13 cellular contexts compared by ENCODE assay signal in genomic region chr15:57923311-57923710, GRCh38.
DNase-seq lines count a peak whose midpoint lies in the region; ATAC-seq and TF ChIP-seq lines count a peak whose summit lies in the region.
"Had no signal": no experiment of that assay in that cellular context is flagged by ENCODE, and none has a peak within 500 bp of the region (broad histone marks: within the 10 kb centered on the region; RNA-seq: fewer than 3 reads in every experiment).

No MANE protein-coding gene starts in this region.

- H3F3A ChIP-seq in neural progenitor cell (ENCODE audit: low read depth): no peaks in the 10 kb centered on the region

- POLR2A ChIA-PET in MCF 10A (lab: Yijun Ruan, JAX): interaction anchor here (0.9 to 1.7 kb wide), 4 partner anchors 18 to 216 kb away, joined by 3 to 6 read pairs (median 4); no protein-coding TSS in a partner anchor

- H3K9me2 ChIP-seq in hepatocyte (replicated peaks; ENCODE audit: insufficient read depth): no peaks in the 10 kb centered on the region

- H3K4me3 Mint-ChIP-seq in MCF 10A (ENCODE audit: unreplicated experiment) (no peak overlapping the region), neural progenitor cell (no peak overlapping the region)

- H3K27ac ChIP-seq in mammary epithelial cell (ENCODE audit: insufficient read depth, low read depth, low read length) (no peak overlapping the region), hepatocyte (no peak overlapping the region), neural progenitor cell (no peak overlapping the region)
- H3K27ac ChIP-seq: 22Rv1, KMS-11, SJSA1 had no signal

- H3K79me2 ChIP-seq in mammary epithelial cell (ENCODE audit: insufficient read depth, low read length) (no peaks in the 10 kb centered on the region), hepatocyte (no peaks in the 10 kb centered on the region), neural progenitor cell (ENCODE audit: low read depth) (no peaks in the 10 kb centered on the region)

- no peak for TF ChIP-seq CTCF in MCF 10A (IDR thresholded peaks at IDR 0.05; ENCODE audit: unreplicated experiment)
- TF ChIP-seq CTCF in mammary epithelial cell (conservative IDR thresholded peaks at IDR 0.05 in 1 of 2, IDR thresholded peaks at IDR 0.05 in 1 of 2; ENCODE audit: extremely low read depth in 1 of 2, insufficient read depth in 1 of 2, low read depth in 1 of 2, low read length in 2 of 2): no peak
- TF ChIP-seq CTCF in hepatocyte (IDR thresholded peaks at IDR 0.05; ENCODE audit: poor library complexity): no peak
- no peak for TF ChIP-seq CTCF in neural progenitor cell (IDR thresholded peaks at IDR 0.05)

- no peaks in the 10 kb centered on the region for H3K4me1 ChIP-seq in mammary epithelial cell (ENCODE audit: insufficient read depth, low read length)
- no peaks in the 10 kb centered on the region for H3K4me1 ChIP-seq in hepatocyte (ENCODE audit: insufficient read depth)
- H3K4me1 ChIP-seq in neural progenitor cell: no peaks in the 10 kb centered on the region
- H3K4me1 ChIP-seq: SJSA1 had no signal

- H4K20me1 ChIP-seq in mammary epithelial cell (ENCODE audit: insufficient read depth, low read length): no peaks in the 10 kb centered on the region
- H4K20me1 ChIP-seq in hepatocyte (ENCODE audit: insufficient read depth, poor library complexity, severe bottlenecking): no peaks in the 10 kb centered on the region
- H4K20me1 ChIP-seq in neural progenitor cell (ENCODE audit: low read depth): no peaks in the 10 kb centered on the region

- H3K36me3 ChIP-seq in mammary epithelial cell (ENCODE audit: insufficient read depth, low read length) (no peaks in the 10 kb centered on the region), hepatocyte (replicated peaks; ENCODE audit: insufficient read depth, low read depth) (no peaks in the 10 kb centered on the region), neural progenitor cell (no peaks in the 10 kb centered on the region)
- H3K36me3 ChIP-seq: SJSA1 had no signal

- no peaks in the 10 kb centered on the region for H3K9me3 ChIP-seq in mammary epithelial cell (replicated peaks; ENCODE audit: insufficient read depth, low read length)
- no peaks in the 10 kb centered on the region for H3K9me3 ChIP-seq in hepatocyte (ENCODE audit: low read depth)
- no peaks in the 10 kb centered on the region for H3K9me3 ChIP-seq in neural progenitor cell (ENCODE audit: low read depth)
- H3K9me3 ChIP-seq: SJSA1 had no signal

- dilution Hi-C loops in mammary epithelial cell (cut with HindIII; ENCODE audit: low sequenced_read_pairs): no loop called here

- ATAC-seq in HG03045 (IDR thresholded peaks at IDR 0.05; ENCODE audit: unreplicated experiment) (no peak), GM18868 (IDR thresholded peaks at IDR 0.05; ENCODE audit: unreplicated experiment) (no peak)
- ATAC-seq: activated naive CD4-positive, alpha-beta T cell treated with anti-CD3 and anti-CD28 coated beads, Interleukin-2, amount 50 U/mL, for 72 hours had no signal

- no peak for TF ChIP-seq POLR2A in erythroblast (IDR thresholded peaks at IDR 0.05; ENCODE audit: low read length)

- H3K4me1 Mint-ChIP-seq in MCF 10A (ENCODE audit: insufficient read depth, unreplicated experiment) (peaks cover 34% of the 10 kb centered on the region), neural progenitor cell (no peaks in the 10 kb centered on the region)

- H3K4me3 ChIP-seq in mammary epithelial cell (replicated peaks in 1 of 3; ENCODE audit: insufficient read depth in 1 of 3, low read depth in 2 of 3, low read length in 3 of 3) (no peak overlapping the region), hepatocyte (no peak overlapping the region), neural progenitor cell (no peak overlapping the region)
- H3K4me3 ChIP-seq: SJSA1 had no signal

- H3K4me2 ChIP-seq in mammary epithelial cell (ENCODE audit: insufficient read depth, low read depth, low read length) (no peak overlapping the region), hepatocyte (peak overlapping the region; percentile 19), neural progenitor cell (no peak overlapping the region)
- H3K4me2 ChIP-seq: KMS-11 had no signal

- BruUV-seq in MCF 10A (replicated peaks; lab: Mats Ljungman, UMichigan): TSS peak; percentile 67
- BruUV-seq in mammary epithelial cell (replicated peaks; lab: Mats Ljungman, UMichigan): no TSS peak

- H3K27me3 ChIP-seq in mammary epithelial cell (ENCODE audit: insufficient read depth, low read length): no peaks in the 10 kb centered on the region
- H3K27me3 ChIP-seq in hepatocyte: no peaks in the 10 kb centered on the region
- no peaks in the 10 kb centered on the region for H3K27me3 ChIP-seq in neural progenitor cell
- H3K27me3 ChIP-seq: SJSA1 had no signal

- H3K9me3 Mint-ChIP-seq in MCF 10A (ENCODE audit: unreplicated experiment): no peaks in the 10 kb centered on the region
- H3K9me3 Mint-ChIP-seq in neural progenitor cell: no peaks in the 10 kb centered on the region
- H3K9me3 Mint-ChIP-seq: activated naive CD4-positive, alpha-beta T cell treated with anti-CD3 and anti-CD28 coated beads, Interleukin-2, amount 50 U/mL, for 72 hours had no signal

- H3K9ac ChIP-seq in mammary epithelial cell (ENCODE audit: insufficient read depth, low read length) (no peak overlapping the region), neural progenitor cell (no peak overlapping the region)
- H3K9ac ChIP-seq: KMS-11 had no signal

- DNase-seq in MCF 10A (ENCODE audit: unreplicated experiment) (peak; percentile 47), mammary epithelial cell (no peak), hepatocyte (ENCODE audit: low spot score) (no peak), renal cortical epithelial cell (ENCODE audit: low read depth) (peak; percentile 13), neural progenitor cell (ENCODE audit: low spot score) (no peak), erythroblast (lab: John Stamatoyannopoulos, UW) (no peak)
- DNase-seq: NCI-H1694 treated with DMSO at 0.1 percent for 48 hours had no signal

- H3K36me3 Mint-ChIP-seq in MCF 10A (ENCODE audit: insufficient read depth, unreplicated experiment) (no peaks in the 10 kb centered on the region), neural progenitor cell (no peaks in the 10 kb centered on the region)
- H3K36me3 Mint-ChIP-seq: activated naive CD4-positive, alpha-beta T cell treated with anti-CD3 and anti-CD28 coated beads, Interleukin-2, amount 50 U/mL, for 72 hours had no signal

- H2AFZ ChIP-seq in mammary epithelial cell (ENCODE audit: low read depth, low read length) (no peak overlapping the region), hepatocyte (no peak overlapping the region), neural progenitor cell (replicated peaks) (no peak overlapping the region)

- CTCF ChIA-PET in MCF 10A (lab: Yijun Ruan, JAX): interaction anchor here (0.6 to 2.5 kb wide), 8 partner anchors 14 to 191 kb away, joined by 3 to 11 read pairs (median 4); no protein-coding TSS in a partner anchor
- CTCF ChIA-PET in mammary epithelial cell (lab: Charles Lee; ENCODE audit: low non-redundant PET): no interaction called here

- 53% methylated on average over 1 of the region's 1 CpG for WGBS in mammary epithelial cell (ENCODE audit: low coverage, missing lambda C conversion rate)
- 59% methylated on average over 1 of the region's 1 CpG for WGBS in hepatocyte (ENCODE audit: low lambda C conversion rate, missing lambda C conversion rate)

- H3K27me3 Mint-ChIP-seq in MCF 10A (ENCODE audit: insufficient read depth, unreplicated experiment) (no peaks in the 10 kb centered on the region), neural progenitor cell (ENCODE audit: insufficient read depth, low read depth) (no peaks in the 10 kb centered on the region)

- intact Hi-C loops in MCF 10A (cut with micrococcal nuclease): loop anchor here (5.0 kb wide), 1 partner anchor 56 kb away; no protein-coding TSS in a partner anchor
- intact Hi-C loops in mammary epithelial cell (cut with micrococcal nuclease): no loop called here

- H3K27ac Mint-ChIP-seq in MCF 10A (ENCODE audit: low read depth, unreplicated experiment) (no peak overlapping the region), neural progenitor cell (no peak overlapping the region)
- H3K27ac Mint-ChIP-seq: activated naive CD4-positive, alpha-beta T cell treated with anti-CD3 and anti-CD28 coated beads, Interleukin-2, amount 50 U/mL, for 72 hours had no signal

- in situ Hi-C loops in mammary epithelial cell (cut with MboI; ENCODE audit: low sequenced_read_pairs in 2 of 2): no loop called here

Comparison
In these comparisons a context has a peak if more than half of its experiments do, and no peak if none do; other contexts are left out.
1. DNase-seq: peak in MCF 10A (single experiment) and renal cortical epithelial cell (single experiment); none in mammary epithelial cell (single experiment), hepatocyte (single experiment), neural progenitor cell (single experiment) and erythroblast (0 of 2).